ENCODE assay signal across 8 cellular contexts in genomic region chr6:41942045-41942851, GRCh38. TPM values are rescaled to one million over a fixed set of nuclear protein-coding genes. Genes with fewer than 3 reads are reported as not detected.
DNase-seq lines count a peak whose midpoint lies in the region; ATAC-seq, FAIRE-seq and TF ChIP-seq lines count a peak whose summit lies in the region.

No MANE protein-coding gene starts in this region.

- H3K4me1 ChIP-seq in ES-I3 (ENCODE audit: insufficient read depth, low read length) (peaks cover 14% of the 10 kb centered on the region), adipocyte (ENCODE audit: control insufficient read depth, insufficient read depth, low read length) (peaks cover 55% of the 10 kb centered on the region), keratinocyte (ENCODE audit: control insufficient read depth, extremely low read depth, insufficient read depth, low read length) (peaks cover 25% of the 10 kb centered on the region), stomach smooth muscle (ENCODE audit: control insufficient read depth, insufficient read depth, low read length) (peaks cover 40% of the 10 kb centered on the region)

- peak; percentile 84 for DNase-seq in adipocyte (ENCODE audit: low read depth)
- peak; percentile 54 for DNase-seq in keratinocyte (ENCODE audit: low read depth, low spot score)
- no peak for DNase-seq in NCI-H1105 (lab: John Stamatoyannopoulos, UW)
- DNase-seq in GM19238 (ENCODE audit: insufficient read length, low spot score), result no peak

- peak overlapping the region; percentile 97 for H3K4me3 ChIP-seq in adipocyte (ENCODE audit: low read length)
- peak overlapping the region; percentile 65 to 88 (median 86) for H3K4me3 ChIP-seq in keratinocyte (ENCODE audit: control insufficient read depth in 2 of 3, extremely low read depth in 1 of 3, insufficient read depth in 2 of 3, low read depth in 1 of 3, low read length in 3 of 3)
- peak overlapping the region; percentile 69 to 89 for H3K4me3 ChIP-seq in stomach smooth muscle (ENCODE audit: low read length in 2 of 2)

- peak; percentile 8 for ATAC-seq in HG03469 (IDR thresholded peaks at IDR 0.05; ENCODE audit: unreplicated experiment)
- ATAC-seq in GM21825 (IDR thresholded peaks at IDR 0.05; ENCODE audit: unreplicated experiment), result no peak

- H3K9me1 ChIP-seq in keratinocyte (ENCODE audit: control insufficient read depth, extremely low read depth, insufficient read depth, low read length), result no peaks in the 10 kb centered on the region

- peak overlapping the region; percentile 91 for H3K4me2 ChIP-seq in keratinocyte (ENCODE audit: control insufficient read depth, extremely low read depth, insufficient read depth, low read depth, low read length)

- peak overlapping the region; percentile 55 for H2AFZ ChIP-seq in keratinocyte (ENCODE audit: control insufficient read depth, low read length)

- no peaks in the 10 kb centered on the region for H4K20me1 ChIP-seq in keratinocyte (ENCODE audit: control insufficient read depth, extremely low read depth, insufficient read depth, low read length)

- H3K27me3 ChIP-seq in adipocyte (replicated peaks; ENCODE audit: control insufficient read depth, insufficient read depth, low read length) (no peaks in the 10 kb centered on the region), keratinocyte (ENCODE audit: control insufficient read depth, extremely low read depth, insufficient read depth, low read length) (no peaks in the 10 kb centered on the region), stomach smooth muscle (ENCODE audit: control insufficient read depth in 1 of 2, insufficient read depth in 2 of 2, low read length in 2 of 2) (no peaks in the 10 kb centered on the region)

- H3K9me3 ChIP-seq in ES-I3 (ENCODE audit: control insufficient read depth, insufficient read depth, low read length), result no peaks in the 10 kb centered on the region
- H3K9me3 ChIP-seq in adipocyte (ENCODE audit: control insufficient read depth, low read length), result no peaks in the 10 kb centered on the region
- no peaks in the 10 kb centered on the region for H3K9me3 ChIP-seq in keratinocyte (ENCODE audit: control insufficient read depth, low read depth, low read length)
- no peaks in the 10 kb centered on the region for H3K9me3 ChIP-seq in stomach smooth muscle (ENCODE audit: control insufficient read depth in 2 of 2, low read length in 2 of 2)

- TF ChIP-seq CTCF in keratinocyte (optimal IDR thresholded peaks at IDR 0.05 in 1 of 3, IDR thresholded peaks at IDR 0.05 in 1 of 3, conservative IDR thresholded peaks at IDR 0.05 in 1 of 3; ENCODE audit: extremely low read depth in 1 of 3, insufficient read depth in 2 of 3, low read length in 3 of 3), result no peak

- peaks cover 29% of the 10 kb centered on the region for H3K79me2 ChIP-seq in keratinocyte (ENCODE audit: control insufficient read depth, insufficient read depth, low read length)

- H3K27ac ChIP-seq in keratinocyte (ENCODE audit: control insufficient read depth, insufficient read depth, low read length) (peak overlapping the region; percentile 61), stomach smooth muscle (ENCODE audit: low read length) (peak overlapping the region; percentile 77)

- H3K36me3 ChIP-seq in ES-I3 (ENCODE audit: insufficient read depth, low read length), result no peaks in the 10 kb centered on the region
- H3K36me3 ChIP-seq in adipocyte (ENCODE audit: control insufficient read depth, insufficient read depth, low read length, severe bottlenecking), result peaks cover 4% of the 10 kb centered on the region
- H3K36me3 ChIP-seq in keratinocyte (ENCODE audit: control insufficient read depth in 2 of 2, extremely low read depth in 1 of 2, insufficient read depth in 2 of 2, low read length in 2 of 2), result peaks cover 2 to 6% of the 10 kb centered on the region in 2 experiments
- no peaks in the 10 kb centered on the region for H3K36me3 ChIP-seq in stomach smooth muscle (ENCODE audit: control insufficient read depth in 2 of 2, insufficient read depth in 2 of 2, low read length in 2 of 2)

- peak; percentile 9 for FAIRE-seq in keratinocyte (lab: Jason Lieb, UNC)

- H3K9ac ChIP-seq in ES-I3 (ENCODE audit: low read depth, low read length) (peak overlapping the region; percentile 72), adipocyte (ENCODE audit: low read length) (peak overlapping the region; percentile 96), keratinocyte (ENCODE audit: control insufficient read depth, extremely low read depth, insufficient read depth, low read length) (peak overlapping the region; percentile 73), stomach smooth muscle (ENCODE audit: low read length in 2 of 2) (peak overlapping the region; percentile 51 to 73)

- dilution Hi-C loops in keratinocyte (cut with MboI; ENCODE audit: extremely low pct_ligation_motif_present, low sequenced_read_pairs), result no loop called here

RNA-seq across cellular contexts. Expression of gene CCND3, which starts 0.6 kb away (rescaled TPM):
- 37.3 to 58.9 TPM (median 37.4 TPM) in 3 replicates for polyA plus RNA-seq in keratinocyte
- polyA plus RNA-seq in keratinocyte (2011; ENCODE audit: low read depth), result 2.1 TPM
- polyA plus RNA-seq in keratinocyte (2011; cell fraction: cytosol; rRNA removed), result 34.4 and 52.8 TPM in 2 replicates
- polyA plus RNA-seq in keratinocyte (2011; cell fraction: nucleus; rRNA removed), result 31.4 and 32.6 TPM in 2 replicates
- 20.7 and 62.5 TPM in 2 replicates for polyA plus RNA-seq in keratinocyte (2012; ENCODE audit: low replicate concordance)
- polyA minus RNA-seq in keratinocyte, result 29.1 to 65.9 TPM (median 39.1 TPM) in 3 replicates
- polyA minus RNA-seq in keratinocyte (2011; cell fraction: cytosol; rRNA and poly(A)+ RNA removed), result 76.7 TPM
- polyA minus RNA-seq in keratinocyte (2011; cell fraction: nucleus; rRNA and poly(A)+ RNA removed), result 16.4 and 18.1 TPM in 2 replicates

RNA-seq across cellular contexts. Expression of gene BYSL, which starts 20.9 kb away (rescaled TPM):
- polyA plus RNA-seq in keratinocyte, result 34.3 to 39.2 TPM (median 34.5 TPM) in 3 replicates
- polyA plus RNA-seq in keratinocyte (2011; ENCODE audit: low read depth), result 38.2 TPM
- polyA plus RNA-seq in keratinocyte (2011; cell fraction: cytosol; rRNA removed), result 31.3 and 32.8 TPM in 2 replicates
- 36.9 and 43.6 TPM in 2 replicates for polyA plus RNA-seq in keratinocyte (2011; cell fraction: nucleus; rRNA removed)
- 27.9 and 36.3 TPM in 2 replicates for polyA plus RNA-seq in keratinocyte (2012; ENCODE audit: low replicate concordance)
- 29.8 to 54.3 TPM (median 30.2 TPM) in 3 replicates for polyA minus RNA-seq in keratinocyte
- 23.2 TPM for polyA minus RNA-seq in keratinocyte (2011; cell fraction: cytosol; rRNA and poly(A)+ RNA removed)
- 15.5 and 20.5 TPM in 2 replicates for polyA minus RNA-seq in keratinocyte (2011; cell fraction: nucleus; rRNA and poly(A)+ RNA removed)

RNA-seq across cellular contexts. Expression of gene MED20, which starts 21.3 kb away (rescaled TPM):
- polyA plus RNA-seq in keratinocyte, result 34.0 to 37.5 TPM (median 34.8 TPM) in 3 replicates
- 6.9 TPM for polyA plus RNA-seq in keratinocyte (2011; ENCODE audit: low read depth)
- polyA plus RNA-seq in keratinocyte (2011; cell fraction: cytosol; rRNA removed), result 29.3 and 45.5 TPM in 2 replicates
- 39.8 and 44.8 TPM in 2 replicates for polyA plus RNA-seq in keratinocyte (2011; cell fraction: nucleus; rRNA removed)
- 17.0 and 28.1 TPM in 2 replicates for polyA plus RNA-seq in keratinocyte (2012; ENCODE audit: low replicate concordance)
- 42.2 to 43.7 TPM (median 42.3 TPM) in 3 replicates for polyA minus RNA-seq in keratinocyte
- polyA minus RNA-seq in keratinocyte (2011; cell fraction: cytosol; rRNA and poly(A)+ RNA removed), result 26.7 TPM
- 17.5 and 31.7 TPM in 2 replicates for polyA minus RNA-seq in keratinocyte (2011; cell fraction: nucleus; rRNA and poly(A)+ RNA removed)

RNA-seq across cellular contexts. Expression of gene USP49, which starts 47.1 kb away (rescaled TPM):
- 1.0 to 3.2 TPM (median 2.3 TPM) in 3 replicates for polyA plus RNA-seq in keratinocyte
- polyA plus RNA-seq in keratinocyte (2011; ENCODE audit: low read depth), result 1.5 TPM
- 0.45 and 0.64 TPM in 2 replicates for polyA plus RNA-seq in keratinocyte (2011; cell fraction: cytosol; rRNA removed)
- polyA plus RNA-seq in keratinocyte (2011; cell fraction: nucleus; rRNA removed), result 9.4 and 9.9 TPM in 2 replicates
- polyA plus RNA-seq in keratinocyte (2012; ENCODE audit: low replicate concordance), result 0.84 and 2.1 TPM in 2 replicates
- polyA minus RNA-seq in keratinocyte, result 0.98 to 2.8 TPM (median 2.4 TPM) in 3 replicates
- polyA minus RNA-seq in keratinocyte (2011; cell fraction: cytosol; rRNA and poly(A)+ RNA removed), result 0.77 TPM
- 3.8 and 6.7 TPM in 2 replicates for polyA minus RNA-seq in keratinocyte (2011; cell fraction: nucleus; rRNA and poly(A)+ RNA removed)

Comparison
In these comparisons a context has a peak if more than half of its experiments do, and no peak if none do; other contexts are left out.
1. DNase-seq: peak in adipocyte (single experiment) and keratinocyte (single experiment); none in NCI-H1105 (single experiment) and GM19238 (single experiment).
2. Peak in every context shown above with its lines, with median percentiles within 50 percentile points of each other: H3K9ac ChIP-seq and H3K4me3 ChIP-seq.